25 cellular contexts compared by ENCODE assay signal in the genomic region with DNA sequence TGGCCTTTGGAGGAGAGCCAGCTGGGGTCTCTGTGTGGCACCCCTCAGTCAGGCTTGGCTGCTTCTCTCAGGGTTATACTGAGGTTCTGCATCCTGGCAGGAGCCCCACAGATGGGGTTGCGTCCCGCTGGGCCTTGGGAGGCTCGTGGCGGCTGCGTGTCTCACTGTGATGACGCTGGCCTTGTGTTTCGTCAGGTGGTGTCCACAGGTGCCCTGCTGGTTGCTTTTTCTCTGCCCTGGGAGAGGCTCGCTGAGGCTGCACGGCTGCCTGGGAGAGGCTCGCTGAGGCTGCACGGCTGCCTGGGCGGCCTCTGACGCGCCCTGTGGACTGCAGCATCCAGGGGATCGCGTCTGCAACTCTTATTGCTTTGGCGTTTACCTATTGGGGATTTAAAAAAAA. TPM values are rescaled to one million over a fixed set of nuclear protein-coding genes. Genes with fewer than 3 reads are reported as not detected.
DNase-seq lines count a peak whose midpoint lies in the region; ATAC-seq, FAIRE-seq and TF ChIP-seq lines count a peak whose summit lies in the region.
"Had no signal": no experiment of that assay in that cellular context is flagged by ENCODE, and none has a peak within 500 bp of the region (broad histone marks: within the 10 kb centered on the region; RNA-seq: fewer than 3 reads in every experiment).

No MANE protein-coding gene starts in this region.

- no peak overlapping the region for H3K4me2 ChIP-seq in HepG2 (ENCODE audit: low read depth, low read length)
- H3K4me2 ChIP-seq in neuronal stem cell (ENCODE audit: insufficient read depth, low read length, poor library complexity, severe bottlenecking) = no peak overlapping the region

- no peak for FAIRE-seq in HepG2 (lab: Jason Lieb, UNC)
- FAIRE-seq: GM12878, H54 had no signal

- TF ChIP-seq EP300 in HepG2 (IDR thresholded peaks at IDR 0.05; ENCODE audit: low read depth in 2 of 2, low read length in 2 of 2) (no peak), HepG2 (CRISPR knock-in tag; IDR thresholded peaks at IDR 0.05; ENCODE audit: borderline replicate concordance) (no peak)

- no peak overlapping the region for H4K8ac ChIP-seq in neuronal stem cell (ENCODE audit: low read depth, low read length)

- no peak for TF ChIP-seq RAD21 in HepG2 (CRISPR knock-in tag; IDR thresholded peaks at IDR 0.05)

- no peak overlapping the region for H4K91ac ChIP-seq in neuronal stem cell (ENCODE audit: low read depth, low read length, poor library complexity)

- H2BK120ac ChIP-seq in neuronal stem cell (ENCODE audit: low read depth, low read length) = no peak overlapping the region

- TF ChIP-seq POLR2A in HepG2 (IDR thresholded peaks at IDR 0.05; ENCODE audit: insufficient read depth in 1 of 2, low read depth in 2 of 2, low read length in 2 of 2) (no peak), right lobe of liver (IDR thresholded peaks at IDR 0.05) (no peak)

- no peak overlapping the region for H3K27ac ChIP-seq in HepG2 (ENCODE audit: extremely low read length, insufficient read depth, low read length)
- H3K27ac ChIP-seq in right lobe of liver = no peak overlapping the region
- peak overlapping the region; percentile 10; the same call in 1 of the 2 replicates for H3K27ac ChIP-seq in RWPE1
- no peak overlapping the region for H3K27ac ChIP-seq in neuronal stem cell (replicated peaks; ENCODE audit: low read length)

- no peak for ATAC-seq in HepG2
- no peak for ATAC-seq in right lobe of liver
- ATAC-seq in GM18873 (IDR thresholded peaks at IDR 0.05; ENCODE audit: low FRiP score, unreplicated experiment) = no peak
- ATAC-seq: GM12878 had no signal

- peaks cover 6% of the 10 kb centered on the region for H3K4me1 ChIP-seq in HepG2 (ENCODE audit: insufficient read depth, low read length)
- H3K4me1 ChIP-seq in right lobe of liver = peaks cover 0 to 4% (median 2%) of the 10 kb centered on the region in 4 donors
- peaks cover 0 to 5% of the 10 kb centered on the region in 2 donors for H3K4me1 ChIP-seq in neuronal stem cell (ENCODE audit: control insufficient read depth in 2 of 2, insufficient read depth in 1 of 2, low read depth in 1 of 2, low read length in 2 of 2)

- DNase-seq in HepG2 (ENCODE audit: low spot score) (no peak), right lobe of liver (no peak), RWPE1 (ENCODE audit: low spot score) (no peak), neuronal stem cell (ENCODE audit: low spot score) (no peak), SK-N-DZ (ENCODE audit: low spot score) (no peak), KBM-7 (no peak)
- DNase-seq: CD4-positive, alpha-beta memory T cell; COR-L47; DMS 273 treated with DMSO at 0.1 percent for 48 hours; DMS79; EL; GDM1; KG1; MG63; NCI-H1105 treated with DMSO at 0.1 percent for 48 hours; NCI-H146; NCI-H1930; NCI-H226; NCI-H510A; NCI-H69; RPMI8226; SHP77 had no signal

- no TSS peak for BruUV-seq in HepG2 (replicated peaks; lab: Mats Ljungman, UMichigan)

- H3K23ac ChIP-seq in neuronal stem cell (ENCODE audit: low read depth, low read length, poor library complexity) = no peak overlapping the region

- H2BK5ac ChIP-seq in neuronal stem cell (ENCODE audit: low read length) = no peak overlapping the region

- H3K79me1 ChIP-seq in neuronal stem cell (ENCODE audit: low read depth, low read length) = peaks cover 35% of the 10 kb centered on the region

- H3K36me3 ChIP-seq in HepG2 (replicated peaks in 1 of 2; ENCODE audit: control insufficient read depth in 1 of 2, insufficient read depth in 2 of 2, low read length in 2 of 2) (peaks cover 39 to 53% of the 10 kb centered on the region in 2 experiments; a peak in 4 of 5 replicates), right lobe of liver (peaks cover 0 to 7% (median 0%) of the 10 kb centered on the region in 4 donors), neuronal stem cell (replicated peaks in 1 of 2; ENCODE audit: control insufficient read depth in 2 of 2, insufficient read depth in 2 of 2, low read length in 2 of 2) (peaks cover 11 to 49% of the 10 kb centered on the region in 2 donors)
- H3K36me3 ChIP-seq: MG63 had no signal

- TF ChIP-seq CTCF in HepG2 (CRISPR knock-in tag; IDR thresholded peaks at IDR 0.05) (no peak), right lobe of liver (IDR thresholded peaks at IDR 0.05) (no peak), RWPE1 (conservative IDR thresholded peaks at IDR 0.05; ENCODE audit: low read depth) (no peak)

- H2AK5ac ChIP-seq in neuronal stem cell (ENCODE audit: low read depth, low read length) = no peak overlapping the region

- no peak overlapping the region for H3K14ac ChIP-seq in neuronal stem cell (ENCODE audit: low read length)

- H2BK15ac ChIP-seq in neuronal stem cell (ENCODE audit: low read length) = no peak overlapping the region

- POLR2A ChIA-PET in HepG2 (lab: Yijun Ruan, JAX) = no interaction called here
- POLR2A ChIA-PET in RWPE1 (lab: Yijun Ruan, JAX; ENCODE audit: low non-redundant PET) = no interaction called here

- CTCF ChIA-PET in HepG2 (lab: Yijun Ruan, JAX; ENCODE audit: low intra/inter-chr PET ratio, low total read pairs) (no interaction called here), RWPE1 (lab: Yijun Ruan, JAX) (interaction anchor here (0.7 kb wide), 1 partner anchor 353 kb away, joined by 3 read pairs; no protein-coding TSS in a partner anchor)

- no peaks in the 10 kb centered on the region for H3K9me3 ChIP-seq in HepG2 (ENCODE audit: low read length)
- no peaks in the 10 kb centered on the region for H3K9me3 ChIP-seq in right lobe of liver
- no peaks in the 10 kb centered on the region for H3K9me3 ChIP-seq in neuronal stem cell (replicated peaks in 1 of 2; ENCODE audit: control insufficient read depth in 2 of 2, insufficient read depth in 1 of 2, low read depth in 1 of 2, low read length in 2 of 2)
- H3K9me3 ChIP-seq: MG63 had no signal

- no peak overlapping the region for H3K4me3 ChIP-seq in HepG2 (replicated peaks in 1 of 3; ENCODE audit: insufficient read depth in 1 of 3, low read depth in 2 of 3, low read length in 3 of 3)
- no peak overlapping the region for H3K4me3 ChIP-seq in right lobe of liver
- no peak overlapping the region for H3K4me3 ChIP-seq in neuronal stem cell (ENCODE audit: low read length in 2 of 2)
- H3K4me3 ChIP-seq: GM12878, MG63 had no signal

- H2BK12ac ChIP-seq in neuronal stem cell (ENCODE audit: low read length) = no peak overlapping the region

- WGBS in HepG2 (ENCODE audit: low lambda C conversion rate) = 95% methylated on average over 10 of the region's 17 CpGs
- 85% methylated on average over 4 of the region's 17 CpGs for WGBS in right lobe of liver (ENCODE audit: insufficient coverage, low coverage, low lambda C conversion rate, missing lambda C conversion rate)
- WGBS in neuronal stem cell (ENCODE audit: extremely low coverage in 2 of 2, insufficient read length in 2 of 2, insufficient replicate concordance in 1 of 2), 2 donors = no CpG with 5 or more reads among the region's 17 CpGs

- peaks cover 86% of the 10 kb centered on the region for H3K79me2 ChIP-seq in HepG2 (ENCODE audit: insufficient read depth, low read length)

- intact Hi-C loops in HepG2 (cut with micrococcal nuclease; ENCODE audit: unreplicated experiment) = no loop called here
- intact Hi-C loops in right lobe of liver (cut with DNase I) = no loop called here

- H2AFZ ChIP-seq in HepG2 (ENCODE audit: low read length) (no peak overlapping the region), neuronal stem cell (ENCODE audit: low read length) (no peak overlapping the region)

- no peak overlapping the region for H3K9ac ChIP-seq in HepG2 (ENCODE audit: insufficient read depth, low read depth, low read length)
- H3K9ac ChIP-seq in neuronal stem cell (ENCODE audit: low read depth, low read length, poor library complexity) = peak overlapping the region; percentile 78

- in situ Hi-C loops in HepG2 (cut with HindIII; ENCODE audit: extremely low pct_ligation_motif_present, low pct_unique_long_range_greater_than_20kb) (no loop called here), KBM-7 (cut with MboI; ENCODE audit: low pct_unique_long_range_greater_than_20kb, low sequenced_read_pairs) (no loop called here)

- peak overlapping the region; percentile 13 for H3K18ac ChIP-seq in neuronal stem cell (ENCODE audit: low read length)

- H3K27me3 ChIP-seq in HepG2 (ENCODE audit: control insufficient read depth in 1 of 2, insufficient read depth in 2 of 2, low read length in 2 of 2) (no peaks in the 10 kb centered on the region), right lobe of liver (no peaks in the 10 kb centered on the region), neuronal stem cell (ENCODE audit: control insufficient read depth in 3 of 3, insufficient read depth in 3 of 3, low read depth in 1 of 3, low read length in 3 of 3) (no peaks in the 10 kb centered on the region)
- H3K27me3 ChIP-seq: MG63 had no signal

- peaks cover 47% of the 10 kb centered on the region; the same call in 1 of the 2 replicates for H4K20me1 ChIP-seq in HepG2 (ENCODE audit: insufficient read depth, low read length)

- H3K4ac ChIP-seq in neuronal stem cell (ENCODE audit: low read length) = no peak overlapping the region

RNA-seq across cellular contexts. Expression of gene DOT1L, which starts 15.4 kb away (rescaled TPM):
- total RNA-seq in HepG2 (2016; rRNA removed; fragmentation: Illumina TruSeq; extraction: Trizol) (7.5 and 9.7 TPM in 2 replicates), right lobe of liver (10 to 100 TPM; 10.3 to 23.5 (median 14.9) TPM)
- 20.6 and 20.7 TPM in 2 replicates for total RNA-seq in HepG2 (2016; cell fraction: cytosol; rRNA removed; fragmentation: Illumina TruSeq; extraction: Trizol; ENCODE audit: low read depth)
- total RNA-seq in HepG2 (2016; cell fraction: insoluble cytoplasmic fraction; rRNA removed; fragmentation: Illumina TruSeq; extraction: Trizol) = 6.4 and 8.2 TPM in 2 replicates
- total RNA-seq in HepG2 (2016; cell fraction: membrane; rRNA removed; fragmentation: Illumina TruSeq; extraction: Trizol) = 12.0 and 15.8 TPM in 2 replicates
- total RNA-seq in HepG2 (2016; cell fraction: nucleus; rRNA removed; fragmentation: Illumina TruSeq; extraction: Trizol) = 12.3 and 14.9 TPM in 2 replicates
- 14.6 and 17.9 TPM in 2 replicates for polyA plus RNA-seq in HepG2 (2011; rRNA removed)
- polyA plus RNA-seq in HepG2 (2011; cell fraction: cytosol; rRNA removed) = 6.1 and 9.5 TPM in 2 replicates
- polyA plus RNA-seq in HepG2 (2011; cell fraction: nucleus; rRNA removed) = 138 and 210 TPM in 2 replicates
- polyA plus RNA-seq in HepG2 (2012) = 22.3 and 23.3 TPM in 2 replicates
- polyA plus RNA-seq in HepG2 (2016; cell fraction: cytosol; fragmentation: Illumina TruSeq; extraction: Trizol; ENCODE audit: low read depth) = 2.5 and 3.3 TPM in 2 replicates
- polyA plus RNA-seq in HepG2 (2016; cell fraction: insoluble cytoplasmic fraction; fragmentation: Illumina TruSeq; extraction: Trizol; ENCODE audit: low read depth) = 10.5 and 15.3 TPM in 2 replicates
- polyA plus RNA-seq in HepG2 (2016; cell fraction: membrane; fragmentation: Illumina TruSeq; extraction: Trizol; ENCODE audit: low read depth) = 7.1 TPM in 2 replicates
- polyA plus RNA-seq in HepG2 (2016; cell fraction: nucleus; fragmentation: Illumina TruSeq; extraction: Trizol; ENCODE audit: insufficient read depth, low read depth) = 76.0 and 84.3 TPM in 2 replicates
- polyA minus RNA-seq in HepG2 (2011; rRNA and poly(A)+ RNA removed; ENCODE audit: low replicate concordance) = 36.8 and 45.6 TPM in 2 replicates
- 21.6 and 26.0 TPM in 2 replicates for polyA minus RNA-seq in HepG2 (2011; cell fraction: cytosol; rRNA and poly(A)+ RNA removed)
- 30.1 and 31.9 TPM in 2 replicates for polyA minus RNA-seq in HepG2 (2011; cell fraction: nucleus; rRNA and poly(A)+ RNA removed)
- 38.2 TPM for polyA plus RNA-seq in neuronal stem cell (2013, experiment 1 of 2)
- polyA plus RNA-seq in neuronal stem cell (2013, experiment 2 of 2) = 38.1 TPM
- 14.9 and 22.7 TPM in 2 replicates for polyA plus RNA-seq in SK-N-DZ (2014; cell fraction: cytosol; rRNA removed)
- polyA plus RNA-seq in SK-N-DZ (2014; cell fraction: nucleus; rRNA removed) = 73.6 and 154 TPM in 2 replicates

RNA-seq across cellular contexts. Expression of gene AP3D1, which starts 27.7 kb away (rescaled TPM):
- total RNA-seq in HepG2 (2016; rRNA removed; fragmentation: Illumina TruSeq; extraction: Trizol) (73.5 and 82.6 TPM in 2 replicates), right lobe of liver (10 to 100 TPM; 55.5 to 99.0 (median 65.5) TPM)
- 30.1 and 33.5 TPM in 2 replicates for total RNA-seq in HepG2 (2016; cell fraction: cytosol; rRNA removed; fragmentation: Illumina TruSeq; extraction: Trizol; ENCODE audit: low read depth)
- 55.4 and 84.4 TPM in 2 replicates for total RNA-seq in HepG2 (2016; cell fraction: insoluble cytoplasmic fraction; rRNA removed; fragmentation: Illumina TruSeq; extraction: Trizol)
- total RNA-seq in HepG2 (2016; cell fraction: membrane; rRNA removed; fragmentation: Illumina TruSeq; extraction: Trizol) = 61.4 and 65.9 TPM in 2 replicates
- 44.7 and 54.3 TPM in 2 replicates for total RNA-seq in HepG2 (2016; cell fraction: nucleus; rRNA removed; fragmentation: Illumina TruSeq; extraction: Trizol)
- 68.0 and 78.6 TPM in 2 replicates for polyA plus RNA-seq in HepG2 (2011; rRNA removed)
- 50.1 and 66.2 TPM in 2 replicates for polyA plus RNA-seq in HepG2 (2011; cell fraction: cytosol; rRNA removed)
- 236 and 270 TPM in 2 replicates for polyA plus RNA-seq in HepG2 (2011; cell fraction: nucleus; rRNA removed)
- 61.5 and 82.7 TPM in 2 replicates for polyA plus RNA-seq in HepG2 (2012)
- polyA plus RNA-seq in HepG2 (2016; cell fraction: cytosol; fragmentation: Illumina TruSeq; extraction: Trizol; ENCODE audit: low read depth) = 11.6 and 13.9 TPM in 2 replicates
- 71.2 and 87.4 TPM in 2 replicates for polyA plus RNA-seq in HepG2 (2016; cell fraction: insoluble cytoplasmic fraction; fragmentation: Illumina TruSeq; extraction: Trizol; ENCODE audit: low read depth)
- polyA plus RNA-seq in HepG2 (2016; cell fraction: membrane; fragmentation: Illumina TruSeq; extraction: Trizol; ENCODE audit: low read depth) = 38.5 and 41.5 TPM in 2 replicates
- polyA plus RNA-seq in HepG2 (2016; cell fraction: nucleus; fragmentation: Illumina TruSeq; extraction: Trizol; ENCODE audit: insufficient read depth, low read depth) = 139 and 143 TPM in 2 replicates
- polyA minus RNA-seq in HepG2 (2011; rRNA and poly(A)+ RNA removed; ENCODE audit: low replicate concordance) = 72.3 and 142 TPM in 2 replicates
- 54.0 and 70.6 TPM in 2 replicates for polyA minus RNA-seq in HepG2 (2011; cell fraction: cytosol; rRNA and poly(A)+ RNA removed)
- 44.3 and 51.8 TPM in 2 replicates for polyA minus RNA-seq in HepG2 (2011; cell fraction: nucleus; rRNA and poly(A)+ RNA removed)
- polyA plus RNA-seq in neuronal stem cell (2013, experiment 1 of 2) = 60.6 TPM
- 60.3 TPM for polyA plus RNA-seq in neuronal stem cell (2013, experiment 2 of 2)
- 50.3 and 54.1 TPM in 2 replicates for polyA plus RNA-seq in SK-N-DZ (2014; cell fraction: cytosol; rRNA removed)
- 93.0 and 103 TPM in 2 replicates for polyA plus RNA-seq in SK-N-DZ (2014; cell fraction: nucleus; rRNA removed)

RNA-seq across cellular contexts. Expression of gene PLEKHJ1, which starts 57.0 kb away (rescaled TPM):
- 108 and 130 TPM in 2 replicates for total RNA-seq in HepG2 (2016; rRNA removed; fragmentation: Illumina TruSeq; extraction: Trizol)
- total RNA-seq in HepG2 (2016; cell fraction: cytosol; rRNA removed; fragmentation: Illumina TruSeq; extraction: Trizol; ENCODE audit: low read depth) = 129 and 146 TPM in 2 replicates
- 99.2 and 143 TPM in 2 replicates for total RNA-seq in HepG2 (2016; cell fraction: insoluble cytoplasmic fraction; rRNA removed; fragmentation: Illumina TruSeq; extraction: Trizol)
- total RNA-seq in HepG2 (2016; cell fraction: membrane; rRNA removed; fragmentation: Illumina TruSeq; extraction: Trizol) = 198 and 217 TPM in 2 replicates
- total RNA-seq in HepG2 (2016; cell fraction: nucleus; rRNA removed; fragmentation: Illumina TruSeq; extraction: Trizol) = 72.7 and 85.2 TPM in 2 replicates
- 70.5 and 89.7 TPM in 2 replicates for polyA plus RNA-seq in HepG2 (2011; rRNA removed)
- 94.0 and 125 TPM in 2 replicates for polyA plus RNA-seq in HepG2 (2011; cell fraction: cytosol; rRNA removed)
- polyA plus RNA-seq in HepG2 (2011; cell fraction: nucleus; rRNA removed) = 130 and 144 TPM in 2 replicates
- polyA plus RNA-seq in HepG2 (2012) = 41.8 and 57.9 TPM in 2 replicates
- 147 and 176 TPM in 2 replicates for polyA plus RNA-seq in HepG2 (2016; cell fraction: cytosol; fragmentation: Illumina TruSeq; extraction: Trizol; ENCODE audit: low read depth)
- 97.4 and 103 TPM in 2 replicates for polyA plus RNA-seq in HepG2 (2016; cell fraction: insoluble cytoplasmic fraction; fragmentation: Illumina TruSeq; extraction: Trizol; ENCODE audit: low read depth)
- 170 and 175 TPM in 2 replicates for polyA plus RNA-seq in HepG2 (2016; cell fraction: membrane; fragmentation: Illumina TruSeq; extraction: Trizol; ENCODE audit: low read depth)
- 156 and 163 TPM in 2 replicates for polyA plus RNA-seq in HepG2 (2016; cell fraction: nucleus; fragmentation: Illumina TruSeq; extraction: Trizol; ENCODE audit: insufficient read depth, low read depth)
- polyA minus RNA-seq in HepG2 (2011; rRNA and poly(A)+ RNA removed; ENCODE audit: low replicate concordance) = 33.4 and 58.0 TPM in 2 replicates
- 18.1 and 22.7 TPM in 2 replicates for polyA minus RNA-seq in HepG2 (2011; cell fraction: cytosol; rRNA and poly(A)+ RNA removed)
- 23.2 and 28.0 TPM in 2 replicates for polyA minus RNA-seq in HepG2 (2011; cell fraction: nucleus; rRNA and poly(A)+ RNA removed)
- total RNA-seq in right lobe of liver = 10 to 100 TPM; 24.4 to 49.3 (median 28.6) TPM
- 94.6 TPM for polyA plus RNA-seq in neuronal stem cell (2013, experiment 1 of 2)
- 92.1 TPM for polyA plus RNA-seq in neuronal stem cell (2013, experiment 2 of 2)
- polyA plus RNA-seq in SK-N-DZ (2014; cell fraction: cytosol; rRNA removed) = 149 TPM in 2 replicates
- 161 and 205 TPM in 2 replicates for polyA plus RNA-seq in SK-N-DZ (2014; cell fraction: nucleus; rRNA removed)

RNA-seq across cellular contexts. Expression of gene SF3A2, which starts 57.5 kb away (rescaled TPM):
- total RNA-seq in HepG2 (2016; rRNA removed; fragmentation: Illumina TruSeq; extraction: Trizol) (8.8 and 10.1 TPM in 2 replicates), right lobe of liver (10 to 100 TPM; 14.0 to 22.1 (median 19.1) TPM)
- total RNA-seq in HepG2 (2016; cell fraction: cytosol; rRNA removed; fragmentation: Illumina TruSeq; extraction: Trizol; ENCODE audit: low read depth) = 11.7 and 13.9 TPM in 2 replicates
- total RNA-seq in HepG2 (2016; cell fraction: insoluble cytoplasmic fraction; rRNA removed; fragmentation: Illumina TruSeq; extraction: Trizol) = 8.6 and 13.2 TPM in 2 replicates
- total RNA-seq in HepG2 (2016; cell fraction: membrane; rRNA removed; fragmentation: Illumina TruSeq; extraction: Trizol) = 13.1 and 15.2 TPM in 2 replicates
- 16.1 and 17.8 TPM in 2 replicates for total RNA-seq in HepG2 (2016; cell fraction: nucleus; rRNA removed; fragmentation: Illumina TruSeq; extraction: Trizol)
- 7.9 and 8.6 TPM in 2 replicates for polyA plus RNA-seq in HepG2 (2011; rRNA removed)
- 6.1 and 7.3 TPM in 2 replicates for polyA plus RNA-seq in HepG2 (2011; cell fraction: cytosol; rRNA removed)
- polyA plus RNA-seq in HepG2 (2011; cell fraction: nucleus; rRNA removed) = 34.7 and 47.7 TPM in 2 replicates
- polyA plus RNA-seq in HepG2 (2012) = 34.0 and 34.2 TPM in 2 replicates
- polyA plus RNA-seq in HepG2 (2016; cell fraction: cytosol; fragmentation: Illumina TruSeq; extraction: Trizol; ENCODE audit: low read depth) = 12.1 and 13.8 TPM in 2 replicates
- 18.7 and 31.5 TPM in 2 replicates for polyA plus RNA-seq in HepG2 (2016; cell fraction: insoluble cytoplasmic fraction; fragmentation: Illumina TruSeq; extraction: Trizol; ENCODE audit: low read depth)
- 17.7 and 21.0 TPM in 2 replicates for polyA plus RNA-seq in HepG2 (2016; cell fraction: membrane; fragmentation: Illumina TruSeq; extraction: Trizol; ENCODE audit: low read depth)
- polyA plus RNA-seq in HepG2 (2016; cell fraction: nucleus; fragmentation: Illumina TruSeq; extraction: Trizol; ENCODE audit: insufficient read depth, low read depth) = 46.1 and 47.0 TPM in 2 replicates
- 20.0 and 24.2 TPM in 2 replicates for polyA minus RNA-seq in HepG2 (2011; rRNA and poly(A)+ RNA removed; ENCODE audit: low replicate concordance)
- 16.0 and 20.6 TPM in 2 replicates for polyA minus RNA-seq in HepG2 (2011; cell fraction: cytosol; rRNA and poly(A)+ RNA removed)
- 34.1 and 34.2 TPM in 2 replicates for polyA minus RNA-seq in HepG2 (2011; cell fraction: nucleus; rRNA and poly(A)+ RNA removed)
- polyA plus RNA-seq in neuronal stem cell (2013, experiment 1 of 2) = 117 TPM
- 115 TPM for polyA plus RNA-seq in neuronal stem cell (2013, experiment 2 of 2)
- polyA plus RNA-seq in SK-N-DZ (2014; cell fraction: cytosol; rRNA removed) = 29.1 and 36.1 TPM in 2 replicates
- 112 and 117 TPM in 2 replicates for polyA plus RNA-seq in SK-N-DZ (2014; cell fraction: nucleus; rRNA removed)
